2 cellular contexts compared by ENCODE assay signal in the genomic region with DNA sequence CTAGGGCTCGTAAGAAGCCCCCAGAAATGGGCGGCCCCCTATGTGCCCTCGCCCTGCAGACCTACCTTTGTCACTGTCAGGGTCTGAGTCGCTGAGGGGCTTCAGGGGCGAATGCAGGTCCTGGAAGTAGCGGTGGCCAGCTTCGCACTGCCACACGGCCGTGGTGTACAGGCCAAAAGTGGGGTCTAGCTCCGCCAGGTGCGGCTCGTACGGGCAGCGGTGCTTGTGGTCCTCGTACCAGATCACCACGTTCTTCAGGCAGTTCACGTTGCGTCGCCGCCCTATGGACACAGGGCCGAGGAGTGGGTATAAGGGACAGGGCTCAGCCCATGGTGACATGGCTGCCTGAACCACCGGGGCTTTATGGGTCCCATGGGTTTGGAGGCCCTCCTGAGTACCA.
TF ChIP-seq lines count a peak whose summit lies in the region.

No MANE protein-coding gene starts in this region.

TF ChIP-seq in WTC11, 78 proteins besides CTCF, POLR2A, EP300 and RAD21:
- TF ChIP-seq, protein P1, sequence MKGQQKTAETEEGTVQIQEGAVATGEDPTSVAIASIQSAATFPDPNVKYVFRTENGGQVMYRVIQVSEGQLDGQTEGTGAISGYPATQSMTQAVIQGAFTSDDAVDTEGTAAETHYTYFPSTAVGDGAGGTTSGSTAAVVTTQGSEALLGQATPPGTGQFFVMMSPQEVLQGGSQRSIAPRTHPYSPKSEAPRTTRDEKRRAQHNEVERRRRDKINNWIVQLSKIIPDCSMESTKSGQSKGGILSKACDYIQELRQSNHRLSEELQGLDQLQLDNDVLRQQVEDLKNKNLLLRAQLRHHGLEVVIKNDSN (CRISPR knock-in tag; IDR thresholded peaks at IDR 0.05): 0 out of 2 replicates have a peak, but pooled peaks have one; percentile 28
- TF ChIP-seq ZNF416 (CRISPR knock-in tag; IDR thresholded peaks at IDR 0.05): no peak

TF ChIP-seq in H1, 55 proteins besides CTCF, POLR2A, EP300 and RAD21:
- TF ChIP-seq GABPA (IDR thresholded peaks at IDR 0.05; ENCODE audit: borderline replicate concordance, insufficient read depth, low read length) (no peak), GTF2F1 (IDR thresholded peaks at IDR 0.05; ENCODE audit: borderline replicate concordance, low read depth, low read length) (no peak), BCL11A (IDR thresholded peaks at IDR 0.05; ENCODE audit: low read depth in 2 of 2, low read length in 2 of 2) (no peak), KDM5A (IDR thresholded peaks at IDR 0.05; ENCODE audit: low read length) (no peak), RFX5 (IDR thresholded peaks at IDR 0.05; ENCODE audit: borderline replicate concordance, low read depth, low read length) (no peak), BRCA1 (IDR thresholded peaks at IDR 0.05; ENCODE audit: low read depth, low read length) (no peak), CEBPB (IDR thresholded peaks at IDR 0.05; ENCODE audit: low read depth, low read length) (no peak), EGR1 (IDR thresholded peaks at IDR 0.05; ENCODE audit: borderline replicate concordance, low read depth, low read length) (no peak), JUND (IDR thresholded peaks at IDR 0.05; ENCODE audit: low read length) (no peak), TCF12 (IDR thresholded peaks at IDR 0.05; ENCODE audit: low read depth, low read length) (no peak), HDAC6 (IDR thresholded peaks at IDR 0.05; ENCODE audit: low read depth, low read length) (no peak), RBBP5 (IDR thresholded peaks at IDR 0.05; ENCODE audit: borderline replicate concordance, low read depth, low read length) (no peak), NANOG (IDR thresholded peaks at IDR 0.05; ENCODE audit: insufficient read depth, low read depth, low read length, poor library complexity, severe bottlenecking) (no peak)
- TF ChIP-seq, protein P2, sequence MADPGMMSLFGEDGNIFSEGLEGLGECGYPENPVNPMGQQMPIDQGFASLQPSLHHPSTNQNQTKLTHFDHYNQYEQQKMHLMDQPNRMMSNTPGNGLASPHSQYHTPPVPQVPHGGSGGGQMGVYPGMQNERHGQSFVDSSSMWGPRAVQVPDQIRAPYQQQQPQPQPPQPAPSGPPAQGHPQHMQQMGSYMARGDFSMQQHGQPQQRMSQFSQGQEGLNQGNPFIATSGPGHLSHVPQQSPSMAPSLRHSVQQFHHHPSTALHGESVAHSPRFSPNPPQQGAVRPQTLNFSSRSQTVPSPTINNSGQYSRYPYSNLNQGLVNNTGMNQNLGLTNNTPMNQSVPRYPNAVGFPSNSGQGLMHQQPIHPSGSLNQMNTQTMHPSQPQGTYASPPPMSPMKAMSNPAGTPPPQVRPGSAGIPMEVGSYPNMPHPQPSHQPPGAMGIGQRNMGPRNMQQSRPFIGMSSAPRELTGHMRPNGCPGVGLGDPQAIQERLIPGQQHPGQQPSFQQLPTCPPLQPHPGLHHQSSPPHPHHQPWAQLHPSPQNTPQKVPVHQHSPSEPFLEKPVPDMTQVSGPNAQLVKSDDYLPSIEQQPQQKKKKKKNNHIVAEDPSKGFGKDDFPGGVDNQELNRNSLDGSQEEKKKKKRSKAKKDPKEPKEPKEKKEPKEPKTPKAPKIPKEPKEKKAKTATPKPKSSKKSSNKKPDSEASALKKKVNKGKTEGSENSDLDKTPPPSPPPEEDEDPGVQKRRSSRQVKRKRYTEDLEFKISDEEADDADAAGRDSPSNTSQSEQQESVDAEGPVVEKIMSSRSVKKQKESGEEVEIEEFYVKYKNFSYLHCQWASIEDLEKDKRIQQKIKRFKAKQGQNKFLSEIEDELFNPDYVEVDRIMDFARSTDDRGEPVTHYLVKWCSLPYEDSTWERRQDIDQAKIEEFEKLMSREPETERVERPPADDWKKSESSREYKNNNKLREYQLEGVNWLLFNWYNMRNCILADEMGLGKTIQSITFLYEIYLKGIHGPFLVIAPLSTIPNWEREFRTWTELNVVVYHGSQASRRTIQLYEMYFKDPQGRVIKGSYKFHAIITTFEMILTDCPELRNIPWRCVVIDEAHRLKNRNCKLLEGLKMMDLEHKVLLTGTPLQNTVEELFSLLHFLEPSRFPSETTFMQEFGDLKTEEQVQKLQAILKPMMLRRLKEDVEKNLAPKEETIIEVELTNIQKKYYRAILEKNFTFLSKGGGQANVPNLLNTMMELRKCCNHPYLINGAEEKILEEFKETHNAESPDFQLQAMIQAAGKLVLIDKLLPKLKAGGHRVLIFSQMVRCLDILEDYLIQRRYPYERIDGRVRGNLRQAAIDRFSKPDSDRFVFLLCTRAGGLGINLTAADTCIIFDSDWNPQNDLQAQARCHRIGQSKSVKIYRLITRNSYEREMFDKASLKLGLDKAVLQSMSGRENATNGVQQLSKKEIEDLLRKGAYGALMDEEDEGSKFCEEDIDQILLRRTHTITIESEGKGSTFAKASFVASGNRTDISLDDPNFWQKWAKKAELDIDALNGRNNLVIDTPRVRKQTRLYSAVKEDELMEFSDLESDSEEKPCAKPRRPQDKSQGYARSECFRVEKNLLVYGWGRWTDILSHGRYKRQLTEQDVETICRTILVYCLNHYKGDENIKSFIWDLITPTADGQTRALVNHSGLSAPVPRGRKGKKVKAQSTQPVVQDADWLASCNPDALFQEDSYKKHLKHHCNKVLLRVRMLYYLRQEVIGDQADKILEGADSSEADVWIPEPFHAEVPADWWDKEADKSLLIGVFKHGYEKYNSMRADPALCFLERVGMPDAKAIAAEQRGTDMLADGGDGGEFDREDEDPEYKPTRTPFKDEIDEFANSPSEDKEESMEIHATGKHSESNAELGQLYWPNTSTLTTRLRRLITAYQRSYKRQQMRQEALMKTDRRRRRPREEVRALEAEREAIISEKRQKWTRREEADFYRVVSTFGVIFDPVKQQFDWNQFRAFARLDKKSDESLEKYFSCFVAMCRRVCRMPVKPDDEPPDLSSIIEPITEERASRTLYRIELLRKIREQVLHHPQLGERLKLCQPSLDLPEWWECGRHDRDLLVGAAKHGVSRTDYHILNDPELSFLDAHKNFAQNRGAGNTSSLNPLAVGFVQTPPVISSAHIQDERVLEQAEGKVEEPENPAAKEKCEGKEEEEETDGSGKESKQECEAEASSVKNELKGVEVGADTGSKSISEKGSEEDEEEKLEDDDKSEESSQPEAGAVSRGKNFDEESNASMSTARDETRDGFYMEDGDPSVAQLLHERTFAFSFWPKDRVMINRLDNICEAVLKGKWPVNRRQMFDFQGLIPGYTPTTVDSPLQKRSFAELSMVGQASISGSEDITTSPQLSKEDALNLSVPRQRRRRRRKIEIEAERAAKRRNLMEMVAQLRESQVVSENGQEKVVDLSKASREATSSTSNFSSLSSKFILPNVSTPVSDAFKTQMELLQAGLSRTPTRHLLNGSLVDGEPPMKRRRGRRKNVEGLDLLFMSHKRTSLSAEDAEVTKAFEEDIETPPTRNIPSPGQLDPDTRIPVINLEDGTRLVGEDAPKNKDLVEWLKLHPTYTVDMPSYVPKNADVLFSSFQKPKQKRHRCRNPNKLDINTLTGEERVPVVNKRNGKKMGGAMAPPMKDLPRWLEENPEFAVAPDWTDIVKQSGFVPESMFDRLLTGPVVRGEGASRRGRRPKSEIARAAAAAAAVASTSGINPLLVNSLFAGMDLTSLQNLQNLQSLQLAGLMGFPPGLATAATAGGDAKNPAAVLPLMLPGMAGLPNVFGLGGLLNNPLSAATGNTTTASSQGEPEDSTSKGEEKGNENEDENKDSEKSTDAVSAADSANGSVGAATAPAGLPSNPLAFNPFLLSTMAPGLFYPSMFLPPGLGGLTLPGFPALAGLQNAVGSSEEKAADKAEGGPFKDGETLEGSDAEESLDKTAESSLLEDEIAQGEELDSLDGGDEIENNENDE (IDR thresholded peaks at IDR 0.05; ENCODE audit: insufficient replicate concordance, low read length): no peak
